17 cellular contexts compared by ENCODE assay signal in the genomic region with DNA sequence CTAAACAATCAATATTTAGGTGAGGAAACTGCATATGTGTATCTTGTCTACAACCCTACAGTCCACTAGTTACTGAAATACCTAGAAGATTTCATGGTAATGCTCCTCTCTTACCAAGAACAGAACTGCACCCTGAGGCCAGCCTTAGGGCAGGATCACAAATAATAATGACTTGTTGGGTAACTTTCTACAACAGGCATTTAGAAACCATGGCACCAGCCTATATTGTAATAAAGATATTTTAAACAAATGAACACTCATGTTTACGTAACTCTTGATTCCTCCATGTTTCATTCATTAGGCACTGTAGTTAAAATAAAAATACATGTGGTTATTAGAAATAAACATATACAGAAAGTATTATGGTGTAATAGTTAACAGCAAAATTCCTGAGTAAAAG.
"Had no signal": no experiment of that assay in that cellular context is flagged by ENCODE, and none has a peak within 500 bp of the region (broad histone marks: within the 10 kb centered on the region; RNA-seq: fewer than 3 reads in every experiment).

No MANE protein-coding gene starts in this region.

- H3K4me3 Mint-ChIP-seq: activated CD8-positive, alpha-beta T cell treated with anti-CD3 and anti-CD28 coated beads, Interleukin-2, amount 10 ng/mL, durations not matched to agents 7 days and 5 days; activated T-cell treated with anti-CD3 and anti-CD28 coated beads, Interleukin-2, amount 50 U/mL, for 4 hours; mesothelial cell of epicardium; natural killer cell treated with Interleukin-12 subunit alpha and Interleukin-12 subunit beta and Interleukin-15 and Interleukin-18, amount 100 ng/mL, for 72 hours had no signal

- H3K27ac Mint-ChIP-seq: activated CD8-positive, alpha-beta T cell treated with anti-CD3 and anti-CD28 coated beads, Interleukin-2, amount 10 ng/mL, durations not matched to agents 7 days and 5 days; natural killer cell treated with Interleukin-12 subunit alpha and Interleukin-12 subunit beta and Interleukin-15 and Interleukin-18, amount 100 ng/mL, for 72 hours had no signal

- H3K36me3 Mint-ChIP-seq: natural killer cell treated with Interleukin-12 subunit alpha and Interleukin-12 subunit beta and Interleukin-15 and Interleukin-18, amount 100 ng/mL, for 72 hours had no signal

- DNase-seq: activated CD4-positive, alpha-beta T cell treated with anti-CD3 and anti-CD28 coated beads for 48 hours; activated CD4-positive, CD25-positive, alpha-beta regulatory T cell; activated CD8-positive, alpha-beta T cell treated with anti-CD3 and anti-CD28 coated beads, Interleukin-2, amount 10 ng/mL, durations not matched to agents 7 days and 5 days; activated naive CD4-positive, alpha-beta T cell treated with anti-CD3 and anti-CD28 coated beads, Interleukin-2, amount 50 U/mL, for 16 hours; activated T-cell treated with anti-CD3 and anti-CD28 coated beads, Interleukin-2, amount 50 U/mL, for 4 hours; effector CD4-positive, alpha-beta T cell; islet precursor cell; lower lobe of right lung; posterior cingulate gyrus; retina; stimulated activated CD4-positive, alpha-beta T cell treated with anti-CD3 and anti-CD28 coated beads, Interleukin-12 subunit alpha, Interleukin-12 subunit beta, amount 100 ng/mL, for 4 hours; stimulated activated CD4-positive, alpha-beta T cell treated with anti-CD3 and anti-CD28 coated beads, Interleukin-1b, Interleukin-23, amount 100 ng/mL, for 48 hours; stimulated activated CD8-positive, alpha-beta memory T cell treated with anti-CD3 and anti-CD28 coated beads, Interleukin-4, amount 100 ng/mL, for 48 hours; stimulated activated naive CD4-positive, alpha-beta T cell had no signal

- H3K9me3 Mint-ChIP-seq: activated T-cell treated with anti-CD3 and anti-CD28 coated beads, Interleukin-2, amount 50 U/mL, for 4 hours; mesothelial cell of epicardium; natural killer cell treated with Interleukin-12 subunit alpha and Interleukin-12 subunit beta and Interleukin-15 and Interleukin-18, amount 100 ng/mL, for 72 hours had no signal

- H3K27me3 ChIP-seq: breast epithelium had no signal

- H3K27me3 Mint-ChIP-seq: natural killer cell treated with Interleukin-12 subunit alpha and Interleukin-12 subunit beta and Interleukin-15 and Interleukin-18, amount 100 ng/mL, for 72 hours had no signal

- H3K9me3 ChIP-seq: breast epithelium, lower lobe of right lung had no signal

- H3K4me3 ChIP-seq: breast epithelium, lower lobe of right lung had no signal

- H3K36me3 ChIP-seq: breast epithelium, lower lobe of right lung had no signal
